ENCODE assay signal across 19 cellular contexts in genomic region chrX:130025256-130025655, GRCh38. TPM values are rescaled to one million over a fixed set of nuclear protein-coding genes. Genes with fewer than 3 reads are reported as not detected.
DNase-seq lines count a peak whose midpoint lies in the region; ATAC-seq and TF ChIP-seq lines count a peak whose summit lies in the region.
"Had no signal": no experiment of that assay in that cellular context is flagged by ENCODE, and none has a peak within 500 bp of the region (broad histone marks: within the 10 kb centered on the region; RNA-seq: fewer than 3 reads in every experiment).

No MANE protein-coding gene starts in this region.

- H2AFZ ChIP-seq in H9 (ENCODE audit: low read length) = no peak overlapping the region

- H3K18ac ChIP-seq in H9 (ENCODE audit: insufficient read length, low read depth, low read length) = no peak overlapping the region

- H3K9ac ChIP-seq in H9 (ENCODE audit: extremely low read depth, insufficient read length, low read length) (no peak overlapping the region), endodermal cell (ENCODE audit: extremely low read depth, low read length, poor library complexity, severe bottlenecking) (no peak overlapping the region)

- H3K4me3 Mint-ChIP-seq in H9 (no peak overlapping the region), endodermal cell (no peak overlapping the region), progenitor cell of endocrine pancreas (ENCODE audit: low read depth) (no peak overlapping the region)
- no peak overlapping the region for H3K4me3 Mint-ChIP-seq in stimulated activated naive CD8-positive, alpha-beta T cell treated with anti-CD3 and anti-CD28 coated beads, Interleukin-15, amount 100 ng/mL, for 72 hours
- H3K4me3 Mint-ChIP-seq: CD4-positive, alpha-beta T cell had no signal

- peak; percentile 74 for DNase-seq in H9
- peak; percentile 30 for DNase-seq in SK-MEL-5 (ENCODE audit: low read depth, low spot score)
- DNase-seq in endodermal cell = peak; percentile 83
- no peak for DNase-seq in progenitor cell of endocrine pancreas (ENCODE audit: low spot score, unreplicated experiment)
- DNase-seq in cerebellar nuclear complex (lab: John Stamatoyannopoulos, UW) = no peak
- DNase-seq in stimulated activated naive CD8-positive, alpha-beta T cell treated with anti-CD3 and anti-CD28 coated beads, Interleukin-15, amount 100 ng/mL, for 72 hours = no peak
- no peak for DNase-seq in NCI-H1105 (lab: John Stamatoyannopoulos, UW)
- DNase-seq: CD4-positive, alpha-beta T cell; DMS53; NCI-H1417; NCI-H1930; NCI-H2171; NCI-H510A; NCI-H774 had no signal

- H2BK12ac ChIP-seq in H9 (ENCODE audit: insufficient read length, low read depth, low read length) = no peak overlapping the region

- H3K4me3 ChIP-seq in endodermal cell (ENCODE audit: low read length) = no peak overlapping the region
- H3K4me3 ChIP-seq: SK-N-MC had no signal

- H3K23ac ChIP-seq in H9 (ENCODE audit: insufficient read length, low read depth, low read length) = no peak overlapping the region

- no peak overlapping the region for H2AK5ac ChIP-seq in H9 (ENCODE audit: insufficient read length, low read length)

- no peak overlapping the region for H4K91ac ChIP-seq in H9 (ENCODE audit: insufficient read length, low read depth, low read length)

- H3K14ac ChIP-seq in H9 (ENCODE audit: insufficient read depth, low read length) = no peak overlapping the region

- H2BK120ac ChIP-seq in H9 (ENCODE audit: low read depth, low read length, poor library complexity, severe bottlenecking) = no peak overlapping the region

- H3K4me1 ChIP-seq in H9 (ENCODE audit: insufficient read depth, low read length) (no peaks in the 10 kb centered on the region), endodermal cell (ENCODE audit: control insufficient read depth, insufficient read depth, low read length) (no peaks in the 10 kb centered on the region)

- no peaks in the 10 kb centered on the region; the same call in none of the 2 replicates for H3K27me3 Mint-ChIP-seq in H9 (ENCODE audit: low read depth)
- no peaks in the 10 kb centered on the region for H3K27me3 Mint-ChIP-seq in endodermal cell (ENCODE audit: insufficient read depth)
- H3K27me3 Mint-ChIP-seq in progenitor cell of endocrine pancreas = no peaks in the 10 kb centered on the region
- no peaks in the 10 kb centered on the region for H3K27me3 Mint-ChIP-seq in stimulated activated naive CD8-positive, alpha-beta T cell treated with anti-CD3 and anti-CD28 coated beads, Interleukin-15, amount 100 ng/mL, for 72 hours
- H3K27me3 Mint-ChIP-seq: B cell; CD4-positive, alpha-beta T cell had no signal

- H3K4ac ChIP-seq in H9 (ENCODE audit: low read depth, low read length) = no peak overlapping the region

- no peaks in the 10 kb centered on the region for H3K23me2 ChIP-seq in H9 (ENCODE audit: insufficient read length, low read depth, low read length, poor library complexity, severe bottlenecking)

- no peaks in the 10 kb centered on the region for H4K20me1 ChIP-seq in H9 (ENCODE audit: control insufficient read depth, insufficient read depth, insufficient read length)

- no peak overlapping the region for H3K4me2 ChIP-seq in H9 (ENCODE audit: insufficient read depth, insufficient read length, low read length)

- H3K27ac Mint-ChIP-seq in H9 = no peak overlapping the region; a peak in 1 of 7 replicates
- no peak overlapping the region for H3K27ac Mint-ChIP-seq in endodermal cell
- peak overlapping the region; percentile 67 for H3K27ac Mint-ChIP-seq in progenitor cell of endocrine pancreas
- H3K27ac Mint-ChIP-seq in stimulated activated naive CD8-positive, alpha-beta T cell treated with anti-CD3 and anti-CD28 coated beads, Interleukin-15, amount 100 ng/mL, for 72 hours = no peak overlapping the region

- H3T11ph ChIP-seq in H9 (ENCODE audit: low read length) = no peak overlapping the region

- peaks cover 29% of the 10 kb centered on the region for H3K36me3 ChIP-seq in endodermal cell (ENCODE audit: control insufficient read depth, insufficient read depth, low read length)

- H2BK5ac ChIP-seq in H9 (ENCODE audit: insufficient read length, low read length) = no peak overlapping the region

- peaks cover 4 to 7% of the 10 kb centered on the region in 2 experiments for H3K4me1 Mint-ChIP-seq in H9
- H3K4me1 Mint-ChIP-seq in endodermal cell = peaks cover 4% of the 10 kb centered on the region
- peaks cover 5% of the 10 kb centered on the region for H3K4me1 Mint-ChIP-seq in progenitor cell of endocrine pancreas (ENCODE audit: low read depth)
- H3K4me1 Mint-ChIP-seq in stimulated activated naive CD8-positive, alpha-beta T cell treated with anti-CD3 and anti-CD28 coated beads, Interleukin-15, amount 100 ng/mL, for 72 hours = peaks cover 10% of the 10 kb centered on the region

- peak; percentile 51 for TF ChIP-seq CTCF in H9 (conservative IDR thresholded peaks at IDR 0.05)
- peak; percentile 64 for TF ChIP-seq CTCF in endodermal cell (conservative IDR thresholded peaks at IDR 0.05)
- peak; percentile 20 for TF ChIP-seq CTCF in progenitor cell of endocrine pancreas (IDR thresholded peaks at IDR 0.05; ENCODE audit: unreplicated experiment)

- no peak overlapping the region for H3K56ac ChIP-seq in H9 (ENCODE audit: insufficient read length, low read depth, low read length)

- H3K9me3 Mint-ChIP-seq in H9 = peaks cover 0 to 78% of the 10 kb centered on the region in 2 experiments; a peak in 3 of 5 replicates
- peaks cover 38% of the 10 kb centered on the region for H3K9me3 Mint-ChIP-seq in endodermal cell
- no peaks in the 10 kb centered on the region for H3K9me3 Mint-ChIP-seq in progenitor cell of endocrine pancreas (ENCODE audit: low read depth)
- no peaks in the 10 kb centered on the region for H3K9me3 Mint-ChIP-seq in stimulated activated naive CD8-positive, alpha-beta T cell treated with anti-CD3 and anti-CD28 coated beads, Interleukin-15, amount 100 ng/mL, for 72 hours
- H3K9me3 Mint-ChIP-seq: CD4-positive, alpha-beta T cell had no signal

- no peak overlapping the region for H4K5ac ChIP-seq in H9 (ENCODE audit: insufficient read length, low read depth, low read length)

- H3K9me3 ChIP-seq in H9 (ENCODE audit: control insufficient read depth, low read depth, low read length) = peaks cover 11% of the 10 kb centered on the region
- H3K9me3 ChIP-seq in endodermal cell (ENCODE audit: control insufficient read depth, low read length) = no peaks in the 10 kb centered on the region

- in situ Hi-C loops in SK-MEL-5 (cut with HindIII; ENCODE audit: low pct_unique_long_range_greater_than_20kb, low sequenced_read_pairs) = no loop called here

- H3K27ac ChIP-seq in H9 (ENCODE audit: insufficient read length, low read depth, low read length) (no peak overlapping the region), endodermal cell (ENCODE audit: low read depth, low read length) (no peak overlapping the region)
- H3K27ac ChIP-seq: SK-N-MC had no signal

- H2BK20ac ChIP-seq in H9 (ENCODE audit: low read depth, low read length, poor library complexity, severe bottlenecking) = no peak overlapping the region

- H2BK15ac ChIP-seq in H9 (ENCODE audit: low read depth, low read length) = no peak overlapping the region

- WGBS in H9 (ENCODE audit: extremely low coverage, insufficient read length, low lambda C conversion rate) = no CpG with 5 or more reads among the region's 19 CpGs
- whole genome bisulfite sequencing in endodermal cell (ENCODE audit: insufficient coverage in 1 of 2, insufficient read length in 1 of 2), 2 experiments = 89% methylated on average over 19 of the region's 19 CpGs; no CpG with 5 or more reads in 1 of the 2 experiments

- H3K79me2 ChIP-seq in H9 (ENCODE audit: insufficient read depth, low read length) = no peaks in the 10 kb centered on the region

- no peak overlapping the region for H4K8ac ChIP-seq in H9 (replicated peaks; ENCODE audit: insufficient read length, low read depth, low read length)

- H3K79me1 ChIP-seq in H9 (ENCODE audit: insufficient read depth, low read depth, low read length, poor library complexity, severe bottlenecking) = no peaks in the 10 kb centered on the region

- no peaks in the 10 kb centered on the region for H3K27me3 ChIP-seq in H9 (ENCODE audit: insufficient read depth, low read length)
- no peaks in the 10 kb centered on the region for H3K27me3 ChIP-seq in endodermal cell (ENCODE audit: control insufficient read depth, insufficient read depth, low read length, poor library complexity, severe bottlenecking)

- ATAC-seq in HG03159 (IDR thresholded peaks at IDR 0.05; ENCODE audit: unreplicated experiment) = no peak
- ATAC-seq in stimulated activated naive CD8-positive, alpha-beta T cell treated with anti-CD3 and anti-CD28 coated beads, Interleukin-15, amount 100 ng/mL, for 72 hours = no peak
- ATAC-seq: Panc1, Right ventricle myocardium inferior had no signal

- H3K36me3 Mint-ChIP-seq in H9 (ENCODE audit: insufficient read depth in 1 of 3, low read depth in 3 of 3) (peaks cover 6 to 48% (median 16%) of the 10 kb centered on the region in 3 experiments; a peak in 6 of 7 replicates), endodermal cell (ENCODE audit: low read depth) (peaks cover 56% of the 10 kb centered on the region), progenitor cell of endocrine pancreas (ENCODE audit: insufficient read depth) (peaks cover 15% of the 10 kb centered on the region)

RNA-seq across cellular contexts. Expression of gene BCORL1, which starts 42.8 kb away (rescaled TPM):
- 6.1 TPM in 2 replicates for total RNA-seq in H9 (2021)
- 0.50 and 0.88 TPM in 2 replicates for total RNA-seq in SK-MEL-5 (2014; rRNA removed; shearing (Covaris generic))
- polyA plus RNA-seq in SK-MEL-5 (2015; cell fraction: cytosol; rRNA removed) = 5.0 and 6.0 TPM in 2 replicates
- polyA plus RNA-seq in SK-MEL-5 (2015; cell fraction: nucleus; rRNA removed) = 2.3 and 3.4 TPM in 2 replicates
- total RNA-seq in endodermal cell = 10 to 100 TPM; 24.5 to 29.9 TPM
- 22.2 TPM for polyA plus RNA-seq in endodermal cell (2013, experiment 1 of 2)
- 20.2 TPM for polyA plus RNA-seq in endodermal cell (2013, experiment 2 of 2)
- 38.0 and 40.9 TPM in 2 replicates for total RNA-seq in progenitor cell of endocrine pancreas

Comparison
In these comparisons a context has a peak if more than half of its experiments do, and no peak if none do; other contexts are left out.
1. DNase-seq: peak in H9 (single experiment), SK-MEL-5 (single experiment) and endodermal cell (single experiment); none in progenitor cell of endocrine pancreas (single experiment), cerebellar nuclear complex (0 of 2), stimulated activated naive CD8-positive, alpha-beta T cell treated with anti-CD3 and anti-CD28 coated beads, Interleukin-15, amount 100 ng/mL, for 72 hours (0 of 2) and NCI-H1105 (single experiment).
2. Peak in every context shown above with its lines, with median percentiles within 50 percentile points of each other: CTCF ChIP-seq.